ENCODE assay signal across 10 cellular contexts in the genomic region with DNA sequence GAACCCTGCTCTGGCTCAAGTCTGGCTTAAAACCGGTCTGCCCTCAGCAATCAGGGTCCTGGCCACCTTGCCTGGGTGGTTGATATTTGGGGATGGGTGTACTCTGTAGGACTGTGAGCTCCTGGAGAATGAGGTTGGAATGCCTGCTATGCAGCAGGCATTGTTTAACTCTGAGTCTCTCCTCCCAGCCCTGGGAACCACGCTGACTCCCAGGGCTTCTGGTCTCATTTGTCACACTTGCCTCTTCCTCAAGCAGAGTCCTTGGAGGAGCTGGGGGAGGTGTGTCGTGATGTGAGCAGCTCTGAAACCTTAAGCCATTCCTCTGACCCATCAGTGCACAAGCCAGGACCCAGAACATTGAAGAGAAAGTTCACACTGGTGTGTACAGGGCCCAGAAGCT.
DNase-seq lines count a peak whose midpoint lies in the region; TF ChIP-seq lines count a peak whose summit lies in the region.
"Had no signal": no experiment of that assay in that cellular context is flagged by ENCODE, and none has a peak within 500 bp of the region (broad histone marks: within the 10 kb centered on the region; RNA-seq: fewer than 3 reads in every experiment).

No MANE protein-coding gene starts in this region.

- H3K9me2 ChIP-seq in GM23248 (ENCODE audit: insufficient read depth) = no peaks in the 10 kb centered on the region

- DNase-seq in GM23248 (peak; percentile 96), SW 1271 (lab: John Stamatoyannopoulos, UW) (peak; percentile 62 to 80), fibroblast of peridontal ligament (ENCODE audit: extremely low read depth) (peak; percentile 55), retinal pigment epithelial cell (ENCODE audit: low read depth) (peak; percentile 83), SIG-M5 (lab: John Stamatoyannopoulos, UW) (no peak), NCI-H526 (lab: John Stamatoyannopoulos, UW) (no peak)
- no peak for DNase-seq in activated CD8-positive, alpha-beta memory T cell treated with anti-CD3 and anti-CD28 coated beads, Interleukin-2, amount 50 U/mL, for 48 hours
- no peak for DNase-seq in activated CD4-positive, alpha-beta T cell treated with anti-CD3 and anti-CD28 coated beads, Interleukin-2, amount 10 ng/mL, durations not matched to agents 7 days and 5 days
- DNase-seq: NCI-H2107 had no signal

- H3K27me3 Mint-ChIP-seq in activated CD4-positive, alpha-beta T cell treated with anti-CD3 and anti-CD28 coated beads, Interleukin-2, amount 10 ng/mL, durations not matched to agents 7 days and 5 days = no peaks in the 10 kb centered on the region

- no peaks in the 10 kb centered on the region for H3K36me3 Mint-ChIP-seq in activated CD4-positive, alpha-beta T cell treated with anti-CD3 and anti-CD28 coated beads, Interleukin-2, amount 10 ng/mL, durations not matched to agents 7 days and 5 days (ENCODE audit: low read depth)

- CTCF ChIA-PET in activated CD4-positive, alpha-beta T cell treated with anti-CD3 and anti-CD28 coated beads, Interleukin-2, amount 10 ng/mL, durations not matched to agents 7 days and 5 days (lab: Charles Lee) = interaction anchor here (0.6 kb wide), 1 partner anchor 146 kb away, joined by 3 read pairs; no protein-coding TSS in a partner anchor

- POLR2A ChIA-PET in activated CD4-positive, alpha-beta T cell treated with anti-CD3 and anti-CD28 coated beads, Interleukin-2, amount 10 ng/mL, durations not matched to agents 7 days and 5 days (lab: Charles Lee) = no interaction called here

- H3F3A ChIP-seq in GM23248 (ENCODE audit: insufficient read depth) = peaks cover 35% of the 10 kb centered on the region

- H3K27ac ChIP-seq in GM23248 = peak overlapping the region; percentile 90

- no peaks in the 10 kb centered on the region for H4K20me1 ChIP-seq in GM23248 (ENCODE audit: insufficient read depth)

- no peaks in the 10 kb centered on the region for H3K9me3 ChIP-seq in GM23248 (ENCODE audit: low read depth)

- 0 out of 2 replicates have a peak overlapping the region, but pooled peaks have one; percentile 12 for H3K4me3 ChIP-seq in GM23248
- H3K4me3 ChIP-seq in retinal pigment epithelial cell (ENCODE audit: low read length) = no peak overlapping the region

- TF ChIP-seq CTCF in retinal pigment epithelial cell (conservative IDR thresholded peaks at IDR 0.05; ENCODE audit: low read depth, low read length) = no peak

- H3K4me1 ChIP-seq in GM23248 (ENCODE audit: insufficient read depth) = peaks cover 61% of the 10 kb centered on the region

- H3K4me1 Mint-ChIP-seq in activated CD4-positive, alpha-beta T cell treated with anti-CD3 and anti-CD28 coated beads, Interleukin-2, amount 10 ng/mL, durations not matched to agents 7 days and 5 days = no peaks in the 10 kb centered on the region
- H3K4me1 Mint-ChIP-seq: activated T-helper 17 cell treated with anti-CD3 and anti-CD28 coated beads, Interleukin-2, amount 50 U/mL, for 72 hours had no signal

- H3K9ac ChIP-seq in GM23248 = peak overlapping the region; percentile 75

- peak overlapping the region; percentile 15; the same call in 1 of the 2 replicates for H2AFZ ChIP-seq in GM23248

- WGBS in GM23248 (ENCODE audit: low coverage in 1 of 2, low lambda C conversion rate in 2 of 2, missing lambda C conversion rate in 2 of 2), 2 experiments = 0 to 6% methylated on average over 3 of the region's 3 CpGs

- H3K27ac Mint-ChIP-seq in activated CD4-positive, alpha-beta T cell treated with anti-CD3 and anti-CD28 coated beads, Interleukin-2, amount 10 ng/mL, durations not matched to agents 7 days and 5 days = no peak overlapping the region
- H3K27ac Mint-ChIP-seq: activated T-helper 17 cell treated with anti-CD3 and anti-CD28 coated beads, Interleukin-2, amount 50 U/mL, for 72 hours had no signal

- H3K4me3 Mint-ChIP-seq in activated CD4-positive, alpha-beta T cell treated with anti-CD3 and anti-CD28 coated beads, Interleukin-2, amount 10 ng/mL, durations not matched to agents 7 days and 5 days = no peak overlapping the region
- H3K4me3 Mint-ChIP-seq: activated T-helper 17 cell treated with anti-CD3 and anti-CD28 coated beads, Interleukin-2, amount 50 U/mL, for 72 hours had no signal

- in situ Hi-C loops in GM23248 (cut with MboI) = no loop called here

- peak overlapping the region; percentile 59 for H3K4me2 ChIP-seq in GM23248 (ENCODE audit: unreplicated experiment)

- H3K36me3 ChIP-seq in GM23248 (ENCODE audit: low read depth) = no peaks in the 10 kb centered on the region

- no peaks in the 10 kb centered on the region for H3K79me2 ChIP-seq in GM23248 (ENCODE audit: insufficient read depth)

- peaks cover 3% of the 10 kb centered on the region for H3K9me3 Mint-ChIP-seq in activated CD4-positive, alpha-beta T cell treated with anti-CD3 and anti-CD28 coated beads, Interleukin-2, amount 10 ng/mL, durations not matched to agents 7 days and 5 days
- H3K9me3 Mint-ChIP-seq: activated T-helper 17 cell treated with anti-CD3 and anti-CD28 coated beads, Interleukin-2, amount 50 U/mL, for 72 hours had no signal

- H3K27me3 ChIP-seq in GM23248 (replicated peaks; ENCODE audit: insufficient read depth) = no peaks in the 10 kb centered on the region

Comparison
In these comparisons a context has a peak if more than half of its experiments do, and no peak if none do; other contexts are left out.
1. DNase-seq: peak in GM23248 (single experiment), SW 1271 (2 of 2), fibroblast of peridontal ligament (single experiment) and retinal pigment epithelial cell (single experiment); none in activated CD8-positive, alpha-beta memory T cell treated with anti-CD3 and anti-CD28 coated beads, Interleukin-2, amount 50 U/mL, for 48 hours (single experiment), activated CD4-positive, alpha-beta T cell treated with anti-CD3 and anti-CD28 coated beads, Interleukin-2, amount 10 ng/mL, durations not matched to agents 7 days and 5 days (single experiment), SIG-M5 (single experiment) and NCI-H526 (0 of 2).